ENCODE assay signal across 14 cellular contexts in the genomic region with DNA sequence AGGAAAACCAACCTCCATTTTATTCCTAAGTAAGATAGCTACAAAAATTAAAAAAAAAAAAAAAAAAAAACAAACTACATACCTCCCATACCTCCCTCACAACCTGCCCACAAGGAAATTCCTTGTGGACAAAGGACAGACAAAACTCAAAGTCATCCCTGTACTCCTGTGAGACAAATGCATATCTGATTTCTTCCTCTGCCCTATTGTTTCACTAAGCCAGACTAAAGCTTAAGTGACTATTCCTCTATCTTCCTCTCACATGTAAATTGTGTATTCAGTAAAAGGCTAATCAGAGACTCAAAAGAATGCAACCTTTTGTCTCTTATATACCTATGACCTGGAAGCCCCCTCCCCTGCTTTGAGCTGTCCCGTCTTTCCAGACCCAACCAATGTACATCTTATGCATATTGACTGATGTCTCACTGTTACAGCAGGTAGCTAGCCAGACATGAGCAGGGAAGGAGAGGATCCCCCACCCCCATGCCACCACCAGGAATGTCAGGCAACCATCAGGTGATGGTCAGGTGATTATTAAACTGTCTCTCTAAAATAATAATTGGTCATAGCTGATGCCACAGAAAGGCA.
"Had no signal": no experiment of that assay in that cellular context is flagged by ENCODE, and none has a peak within 500 bp of the region (broad histone marks: within the 10 kb centered on the region; RNA-seq: fewer than 3 reads in every experiment).

No MANE protein-coding gene starts in this region.

- H3K4me1 Mint-ChIP-seq: stimulated activated memory B cell treated with anti-CD40 and anti-IgM and Interleukin-4, amounts not matched to agents 10 μg/mL and 1 μg/mL and 100 μg/mL, for 72 hours had no signal

- H3K27me3 ChIP-seq: brain microvascular endothelial cell, spleen, upper lobe of left lung had no signal

- ATAC-seq: activated CD4-positive, CD25-positive, alpha-beta regulatory T cell treated with anti-CD3 and anti-CD28 coated beads, Interleukin-2, amount 50 U/mL, for 24 hours; lower lobe of right lung; naive thymus-derived CD4-positive, alpha-beta T cell; right cardiac atrium; stimulated activated memory B cell treated with anti-CD40 and anti-IgM and Interleukin-4, amounts not matched to agents 10 μg/mL and 1 μg/mL and 100 μg/mL, for 72 hours had no signal

- H3K4me1 ChIP-seq: lower lobe of right lung, upper lobe of left lung had no signal

- H3K36me3 Mint-ChIP-seq: stimulated activated memory B cell treated with anti-CD40 and anti-IgM and Interleukin-4, amounts not matched to agents 10 μg/mL and 1 μg/mL and 100 μg/mL, for 72 hours had no signal

- H3K9me3 ChIP-seq: upper lobe of left lung had no signal

- H3K36me3 ChIP-seq: brain microvascular endothelial cell had no signal

- H3K4me3 ChIP-seq: lower lobe of right lung, spleen, upper lobe of left lung had no signal

- DNase-seq: activated naive CD4-positive, alpha-beta T cell treated with anti-CD3 and anti-CD28 coated beads, Interleukin-2, amount 50 U/mL, for 16 hours; brain microvascular endothelial cell; cerebellar nuclear complex; erythroblast; hippocampal formation; lower lobe of right lung; naive thymus-derived CD4-positive, alpha-beta T cell; right cardiac atrium; spleen; stimulated activated CD4-positive, alpha-beta T cell treated with anti-CD3 and anti-CD28 coated beads, Interleukin-1b, Interleukin-23, amount 100 ng/mL, for 48 hours; upper lobe of left lung had no signal

- H3K27ac ChIP-seq: brain microvascular endothelial cell, lower lobe of right lung, spleen, upper lobe of left lung had no signal

- H3K27ac Mint-ChIP-seq: activated T-helper 2 cell treated with anti-CD3 and anti-CD28 coated beads, Interferon-gamma antibody, Interleukin-2, Interleukin-4, amounts not matched to agents 10 μg/mL and 5 μg/mL and 100 μg/mL, durations not matched to agents 14 hours and 24 hours and 36 hours; naive thymus-derived CD4-positive, alpha-beta T cell; stimulated activated memory B cell treated with anti-CD40 and anti-IgM and Interleukin-4, amounts not matched to agents 10 μg/mL and 1 μg/mL and 100 μg/mL, for 72 hours had no signal

- H3K9me3 Mint-ChIP-seq: activated T-helper 2 cell treated with anti-CD3 and anti-CD28 coated beads, Interferon-gamma antibody, Interleukin-2, Interleukin-4, amounts not matched to agents 10 μg/mL and 5 μg/mL and 100 μg/mL, durations not matched to agents 14 hours and 24 hours and 36 hours; stimulated activated memory B cell treated with anti-CD40 and anti-IgM and Interleukin-4, amounts not matched to agents 10 μg/mL and 1 μg/mL and 100 μg/mL, for 72 hours had no signal

- H3K4me3 Mint-ChIP-seq: naive thymus-derived CD4-positive, alpha-beta T cell; stimulated activated memory B cell treated with anti-CD40 and anti-IgM and Interleukin-4, amounts not matched to agents 10 μg/mL and 1 μg/mL and 100 μg/mL, for 72 hours had no signal

- H3K27me3 Mint-ChIP-seq: naive thymus-derived CD4-positive, alpha-beta T cell; stimulated activated memory B cell treated with anti-CD40 and anti-IgM and Interleukin-4, amounts not matched to agents 10 μg/mL and 1 μg/mL and 100 μg/mL, for 72 hours had no signal
